ENCODE assay signal across 8 cellular contexts in the genomic region with DNA sequence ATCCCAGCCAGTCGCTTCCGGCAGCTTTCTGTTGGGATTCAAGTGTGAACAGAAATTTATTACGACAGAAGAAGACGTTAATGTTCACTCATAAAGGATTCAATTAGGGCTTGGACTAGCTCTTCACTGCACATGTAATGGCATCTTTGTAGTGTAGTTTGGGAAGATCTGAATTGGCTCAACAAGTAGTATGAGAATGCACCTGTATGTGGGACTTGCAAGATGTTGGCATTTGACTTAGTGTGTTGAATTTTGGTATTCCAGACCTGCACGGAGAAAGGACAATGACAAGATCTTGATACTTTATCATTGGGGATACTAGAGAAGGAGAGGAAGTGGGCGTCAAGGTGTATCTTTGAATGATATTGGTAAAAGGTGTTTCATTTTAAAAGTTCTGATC. TPM values are rescaled to one million over a fixed set of nuclear protein-coding genes. Genes with fewer than 3 reads are reported as not detected.
DNase-seq lines count a peak whose midpoint lies in the region; ATAC-seq and TF ChIP-seq lines count a peak whose summit lies in the region.

No MANE protein-coding gene starts in this region.

- H3K27ac Mint-ChIP-seq in activated CD4-positive, alpha-beta T cell treated with anti-CD3 and anti-CD28 coated beads, Interleukin-2, amount 10 ng/mL, durations not matched to agents 7 days and 5 days = peak overlapping the region; percentile 83

- peaks cover 44% of the 10 kb centered on the region for H3K4me1 Mint-ChIP-seq in activated CD4-positive, alpha-beta T cell treated with anti-CD3 and anti-CD28 coated beads, Interleukin-2, amount 10 ng/mL, durations not matched to agents 7 days and 5 days

- ATAC-seq in GM18519 (IDR thresholded peaks at IDR 0.05; ENCODE audit: low FRiP score, unreplicated experiment) = no peak

- TF ChIP-seq POLR2A in adrenal gland (IDR thresholded peaks at IDR 0.05) (no peak), thyroid gland (IDR thresholded peaks at IDR 0.05) (no peak)

- peaks cover 0 to 34% of the 10 kb centered on the region in 2 donors for H3K36me3 ChIP-seq in adrenal gland (replicated peaks in 1 of 2)
- H3K36me3 ChIP-seq in liver (ENCODE audit: control insufficient read depth in 4 of 4, insufficient read depth in 3 of 4, low read depth in 1 of 4, low read length in 3 of 4) = peaks cover 4 to 21% (median 12%) of the 10 kb centered on the region in 4 donors
- H3K36me3 ChIP-seq in thyroid gland = peaks cover 13 to 14% of the 10 kb centered on the region in 2 donors

- CTCF ChIA-PET in activated CD4-positive, alpha-beta T cell treated with anti-CD3 and anti-CD28 coated beads, Interleukin-2, amount 10 ng/mL, durations not matched to agents 7 days and 5 days (lab: Charles Lee) = interaction anchor here (0.6 to 2.8 kb wide), 7 partner anchors 8 to 61 kb away, joined by 4 to 55 read pairs (median 12); a partner anchor contains a TSS

- no peak for TF ChIP-seq CTCF in adrenal gland (IDR thresholded peaks at IDR 0.05)
- TF ChIP-seq CTCF in liver (IDR thresholded peaks at IDR 0.05; ENCODE audit: low read depth, low read length, missing input control) = no peak
- TF ChIP-seq CTCF in thyroid gland (IDR thresholded peaks at IDR 0.05) = no peak

- H3K4me1 ChIP-seq in adrenal gland (replicated peaks in 1 of 2) (peaks cover 8 to 18% of the 10 kb centered on the region in 2 donors), liver (ENCODE audit: control insufficient read depth in 4 of 4, insufficient read depth in 4 of 4, low read length in 3 of 4) (peaks cover 1 to 14% (median 10%) of the 10 kb centered on the region in 4 donors), thyroid gland (peaks cover 18 to 19% of the 10 kb centered on the region in 2 donors)

- intact Hi-C loops in adrenal gland (cut with DNase I) = no loop called here
- intact Hi-C loops in thyroid gland (cut with DNase I) = no loop called here

- H3K4me3 ChIP-seq in adrenal gland = peak overlapping the region in 2 of 4 donors; percentile 67 to 87
- H3K4me3 ChIP-seq in liver (ENCODE audit: low read depth in 1 of 3, low read length in 3 of 3) = peak overlapping the region; percentile 91 to 98 (median 97)
- peak overlapping the region; percentile 29 to 81 (median 67) for H3K4me3 ChIP-seq in thyroid gland (replicated peaks in 1 of 3)

- DNase-seq in activated CD4-positive, alpha-beta T cell treated with anti-CD3 and anti-CD28 coated beads, Interleukin-2, amount 10 ng/mL, durations not matched to agents 7 days and 5 days = no peak
- DNase-seq in activated CD4-positive, alpha-beta T cell treated with anti-CD3 and anti-CD28 coated beads, Interleukin-2, amount 50 U/mL, for 48 hours = no peak
- no peak for DNase-seq in adrenal gland
- no peak for DNase-seq in thyroid gland
- no peak for DNase-seq in OCI-M1 (lab: John Stamatoyannopoulos, UW)
- DNase-seq in kidney tubule cell (ENCODE audit: low spot score) = no peak

- peak overlapping the region; percentile 73 to 88 for H3K9ac ChIP-seq in liver (ENCODE audit: low read depth in 1 of 2, low read length in 2 of 2)

- WGBS in adrenal gland, 4 donors = 18 to 27% (median 19%) methylated on average over 6 of the region's 6 CpGs
- WGBS in liver = 15% methylated on average over 6 of the region's 6 CpGs
- 23 to 25% methylated on average over 6 of the region's 6 CpGs for WGBS in thyroid gland, 2 donors

- peaks cover 40% of the 10 kb centered on the region for H3K36me3 Mint-ChIP-seq in activated CD4-positive, alpha-beta T cell treated with anti-CD3 and anti-CD28 coated beads, Interleukin-2, amount 10 ng/mL, durations not matched to agents 7 days and 5 days (ENCODE audit: low read depth)

- no peaks in the 10 kb centered on the region for H3K9me3 Mint-ChIP-seq in activated CD4-positive, alpha-beta T cell treated with anti-CD3 and anti-CD28 coated beads, Interleukin-2, amount 10 ng/mL, durations not matched to agents 7 days and 5 days

- no peaks in the 10 kb centered on the region for H3K9me3 ChIP-seq in adrenal gland (replicated peaks in 1 of 3)
- no peaks in the 10 kb centered on the region for H3K9me3 ChIP-seq in liver (ENCODE audit: control insufficient read depth in 4 of 4, low read length in 3 of 4)
- H3K9me3 ChIP-seq in thyroid gland = no peaks in the 10 kb centered on the region

- H3K4me3 Mint-ChIP-seq in activated CD4-positive, alpha-beta T cell treated with anti-CD3 and anti-CD28 coated beads, Interleukin-2, amount 10 ng/mL, durations not matched to agents 7 days and 5 days = peak overlapping the region; percentile 90

- POLR2A ChIA-PET in activated CD4-positive, alpha-beta T cell treated with anti-CD3 and anti-CD28 coated beads, Interleukin-2, amount 10 ng/mL, durations not matched to agents 7 days and 5 days (lab: Charles Lee) = no interaction called here

- H3K27me3 ChIP-seq in adrenal gland (no peaks in the 10 kb centered on the region), liver (ENCODE audit: control insufficient read depth in 4 of 4, insufficient read depth in 4 of 4, low read length in 3 of 4) (no peaks in the 10 kb centered on the region), thyroid gland (no peaks in the 10 kb centered on the region)

- H3K27ac ChIP-seq in adrenal gland (peak overlapping the region in 4 of 5 donors; percentile 78 to 87 (median 82)), liver (ENCODE audit: low read depth in 1 of 2, low read length in 2 of 2) (peak overlapping the region in 1 of 2 donors; percentile 92), thyroid gland (no peak overlapping the region)

- peaks cover 13% of the 10 kb centered on the region for H3K27me3 Mint-ChIP-seq in activated CD4-positive, alpha-beta T cell treated with anti-CD3 and anti-CD28 coated beads, Interleukin-2, amount 10 ng/mL, durations not matched to agents 7 days and 5 days

- no peak for TF ChIP-seq RAD21 in liver (IDR thresholded peaks at IDR 0.05)

TF ChIP-seq in liver, 16 proteins besides CTCF, POLR2A, EP300 and RAD21:
- TF ChIP-seq, protein P1, sequence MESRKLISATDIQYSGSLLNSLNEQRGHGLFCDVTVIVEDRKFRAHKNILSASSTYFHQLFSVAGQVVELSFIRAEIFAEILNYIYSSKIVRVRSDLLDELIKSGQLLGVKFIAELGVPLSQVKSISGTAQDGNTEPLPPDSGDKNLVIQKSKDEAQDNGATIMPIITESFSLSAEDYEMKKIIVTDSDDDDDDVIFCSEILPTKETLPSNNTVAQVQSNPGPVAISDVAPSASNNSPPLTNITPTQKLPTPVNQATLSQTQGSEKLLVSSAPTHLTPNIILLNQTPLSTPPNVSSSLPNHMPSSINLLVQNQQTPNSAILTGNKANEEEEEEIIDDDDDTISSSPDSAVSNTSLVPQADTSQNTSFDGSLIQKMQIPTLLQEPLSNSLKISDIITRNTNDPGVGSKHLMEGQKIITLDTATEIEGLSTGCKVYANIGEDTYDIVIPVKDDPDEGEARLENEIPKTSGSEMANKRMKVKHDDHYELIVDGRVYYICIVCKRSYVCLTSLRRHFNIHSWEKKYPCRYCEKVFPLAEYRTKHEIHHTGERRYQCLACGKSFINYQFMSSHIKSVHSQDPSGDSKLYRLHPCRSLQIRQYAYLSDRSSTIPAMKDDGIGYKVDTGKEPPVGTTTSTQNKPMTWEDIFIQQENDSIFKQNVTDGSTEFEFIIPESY (IDR thresholded peaks at IDR 0.05) = no peak
- no peak for TF ChIP-seq TAF1 (conservative IDR thresholded peaks at IDR 0.05)

RNA-seq across cellular contexts. Expression of a gene that starts 1.2 kb away (rescaled TPM):
- total RNA-seq in activated CD4-positive, alpha-beta T cell treated with anti-CD3 and anti-CD28 coated beads, Interleukin-2, amount 10 ng/mL, durations not matched to agents 7 days and 5 days = 10 to 100 TPM; 78.8 to 90.7 TPM
- total RNA-seq in adrenal gland (100 to 1,000 TPM in 1 of 8 donors, 10 to 100 TPM in 7; 30.2 to 113 (median 57.1) TPM), liver (10 to 100 TPM; 53.4 to 83.0 TPM), thyroid gland (10 to 100 TPM; 41.3 to 73.8 (median 64.3) TPM)
- polyA plus RNA-seq in adrenal gland (10 to 100 TPM; 25.0 to 95.2 (median 46.5) TPM), liver (10 to 100 TPM; 42.1 to 97.4 TPM)

RNA-seq across cellular contexts. Expression of a gene that starts 41.3 kb away (rescaled TPM):
- total RNA-seq in activated CD4-positive, alpha-beta T cell treated with anti-CD3 and anti-CD28 coated beads, Interleukin-2, amount 10 ng/mL, durations not matched to agents 7 days and 5 days = 1 to 10 TPM; 4.1 to 4.6 TPM
- total RNA-seq in adrenal gland = 1 to 10 TPM; 1.1 to 4.5 (median 2.7) TPM
- 1 to 10 TPM in 2 of 3 donors, under 1 TPM in 1; 0.98 to 3.0 (median 1.8) TPM for polyA plus RNA-seq in adrenal gland
- under 1 TPM; 0.84 to 0.93 TPM for total RNA-seq in liver
- polyA plus RNA-seq in liver = under 1 TPM; 0.08 to 0.44 TPM
- total RNA-seq in thyroid gland = under 1 TPM; 0.49 to 0.78 (median 0.58) TPM

Comparison
In these comparisons a context has a peak if more than half of its experiments do, and no peak if none do; other contexts are left out.
1. H3K27ac ChIP-seq: peak in adrenal gland (4 of 5); none in thyroid gland (0 of 3).